18 cellular contexts compared by ENCODE assay signal in the genomic region with DNA sequence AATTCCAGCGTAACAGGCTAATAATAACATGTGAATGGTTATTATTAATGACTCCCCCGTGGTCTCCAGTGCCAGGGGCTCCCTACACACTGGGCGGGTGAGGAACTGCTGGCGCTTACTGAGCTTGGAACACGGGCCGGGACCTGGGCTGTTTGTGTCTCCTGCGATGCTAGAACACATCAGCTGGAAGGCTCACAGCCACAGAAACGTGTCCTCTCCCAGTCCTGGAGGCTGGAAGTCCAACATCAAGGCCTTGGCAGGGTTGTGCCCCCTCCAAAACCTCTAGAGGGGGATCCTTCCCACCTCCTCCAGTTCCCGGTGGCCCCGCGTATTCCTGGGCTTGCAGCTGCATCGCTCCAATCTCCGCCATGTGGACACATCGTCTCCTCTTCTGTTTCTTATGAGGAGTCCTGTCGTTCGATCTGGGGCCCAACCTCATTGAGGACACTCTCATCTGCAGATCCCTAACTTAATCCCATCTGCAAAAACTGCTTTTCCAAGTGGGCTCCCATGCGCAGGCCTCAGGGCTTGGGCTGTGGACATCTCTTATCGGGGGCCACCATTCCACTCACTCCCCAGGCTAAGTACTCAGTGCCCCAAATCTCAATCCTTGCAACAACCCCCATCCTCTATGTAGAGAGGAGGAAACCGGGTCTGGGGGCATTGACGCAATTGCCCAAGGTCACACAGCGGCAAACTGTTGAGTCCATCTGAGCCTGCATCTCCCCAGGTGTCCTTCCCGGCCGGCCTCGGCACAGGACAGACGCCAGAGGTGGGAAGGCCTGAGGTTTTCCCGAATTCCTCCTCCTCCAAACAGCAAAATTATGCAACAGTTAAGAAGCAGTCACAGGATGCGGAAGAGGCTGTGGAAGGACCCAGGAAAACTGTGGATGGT.
"Had no signal": no experiment of that assay in that cellular context is flagged by ENCODE, and none has a peak within 500 bp of the region (broad histone marks: within the 10 kb centered on the region; RNA-seq: fewer than 3 reads in every experiment).

No MANE protein-coding gene starts in this region.

- H2AFZ ChIP-seq: hepatocyte had no signal

- ATAC-seq: left colon; mucosa of descending colon; naive thymus-derived CD8-positive, alpha-beta T cell; pancreas; right cardiac atrium; stimulated activated memory B cell treated with anti-CD40 and anti-IgM and Interleukin-4, amounts not matched to agents 10 μg/mL and 1 μg/mL and 100 μg/mL, for 72 hours had no signal

- H3K9me3 Mint-ChIP-seq: naive thymus-derived CD8-positive, alpha-beta T cell; neural crest cell; stimulated activated memory B cell treated with anti-CD40 and anti-IgM and Interleukin-4, amounts not matched to agents 10 μg/mL and 1 μg/mL and 100 μg/mL, for 72 hours; stimulated activated naive CD8-positive, alpha-beta T cell treated with anti-CD3 and anti-CD28 coated beads, Interleukin-15, Interleukin-2, amounts not matched to agents 100 ng/mL and 50 ng/mL, for 24 hours had no signal

- H3K27me3 ChIP-seq: hepatocyte, pancreas, testis had no signal

- H3K4me3 ChIP-seq: coronary artery, hepatocyte, mucosa of descending colon, pancreas, smooth muscle cell, testis, tibial nerve had no signal

- H3K9me3 ChIP-seq: mucosa of descending colon, pancreas, testis had no signal

- H3K36me3 ChIP-seq: pancreas, tibial nerve had no signal

- H3K27me3 Mint-ChIP-seq: stimulated activated naive CD8-positive, alpha-beta T cell treated with anti-CD3 and anti-CD28 coated beads, Interleukin-15, Interleukin-2, amounts not matched to agents 100 ng/mL and 50 ng/mL, for 24 hours had no signal

- H3K4me3 Mint-ChIP-seq: naive thymus-derived CD8-positive, alpha-beta T cell; neural crest cell; stimulated activated memory B cell treated with anti-CD40 and anti-IgM and Interleukin-4, amounts not matched to agents 10 μg/mL and 1 μg/mL and 100 μg/mL, for 72 hours; stimulated activated naive CD8-positive, alpha-beta T cell treated with anti-CD3 and anti-CD28 coated beads, Interleukin-15, Interleukin-2, amounts not matched to agents 100 ng/mL and 50 ng/mL, for 24 hours had no signal

- H3K4me2 ChIP-seq: hepatocyte, smooth muscle cell had no signal

- H3K27ac Mint-ChIP-seq: naive thymus-derived CD8-positive, alpha-beta T cell; stimulated activated memory B cell treated with anti-CD40 and anti-IgM and Interleukin-4, amounts not matched to agents 10 μg/mL and 1 μg/mL and 100 μg/mL, for 72 hours; stimulated activated naive CD8-positive, alpha-beta T cell treated with anti-CD3 and anti-CD28 coated beads, Interleukin-15, Interleukin-2, amounts not matched to agents 100 ng/mL and 50 ng/mL, for 24 hours had no signal

- H3K36me3 Mint-ChIP-seq: naive thymus-derived CD8-positive, alpha-beta T cell; stimulated activated memory B cell treated with anti-CD40 and anti-IgM and Interleukin-4, amounts not matched to agents 10 μg/mL and 1 μg/mL and 100 μg/mL, for 72 hours had no signal

- H3K4me1 ChIP-seq: pancreas, testis, tibial nerve had no signal

- DNase-seq: effector CD4-positive, alpha-beta T cell; foreskin melanocyte; mammary epithelial cell; mucosa of descending colon; nucleus accumbens; stimulated activated CD4-positive, alpha-beta T cell treated with anti-CD3 and anti-CD28 coated beads, Interleukin-4, amount 100 ng/mL, for 24 hours; testis had no signal

- H3K27ac ChIP-seq: coronary artery, hepatocyte, pancreas, testis, tibial nerve had no signal
